In the genomic region with DNA sequence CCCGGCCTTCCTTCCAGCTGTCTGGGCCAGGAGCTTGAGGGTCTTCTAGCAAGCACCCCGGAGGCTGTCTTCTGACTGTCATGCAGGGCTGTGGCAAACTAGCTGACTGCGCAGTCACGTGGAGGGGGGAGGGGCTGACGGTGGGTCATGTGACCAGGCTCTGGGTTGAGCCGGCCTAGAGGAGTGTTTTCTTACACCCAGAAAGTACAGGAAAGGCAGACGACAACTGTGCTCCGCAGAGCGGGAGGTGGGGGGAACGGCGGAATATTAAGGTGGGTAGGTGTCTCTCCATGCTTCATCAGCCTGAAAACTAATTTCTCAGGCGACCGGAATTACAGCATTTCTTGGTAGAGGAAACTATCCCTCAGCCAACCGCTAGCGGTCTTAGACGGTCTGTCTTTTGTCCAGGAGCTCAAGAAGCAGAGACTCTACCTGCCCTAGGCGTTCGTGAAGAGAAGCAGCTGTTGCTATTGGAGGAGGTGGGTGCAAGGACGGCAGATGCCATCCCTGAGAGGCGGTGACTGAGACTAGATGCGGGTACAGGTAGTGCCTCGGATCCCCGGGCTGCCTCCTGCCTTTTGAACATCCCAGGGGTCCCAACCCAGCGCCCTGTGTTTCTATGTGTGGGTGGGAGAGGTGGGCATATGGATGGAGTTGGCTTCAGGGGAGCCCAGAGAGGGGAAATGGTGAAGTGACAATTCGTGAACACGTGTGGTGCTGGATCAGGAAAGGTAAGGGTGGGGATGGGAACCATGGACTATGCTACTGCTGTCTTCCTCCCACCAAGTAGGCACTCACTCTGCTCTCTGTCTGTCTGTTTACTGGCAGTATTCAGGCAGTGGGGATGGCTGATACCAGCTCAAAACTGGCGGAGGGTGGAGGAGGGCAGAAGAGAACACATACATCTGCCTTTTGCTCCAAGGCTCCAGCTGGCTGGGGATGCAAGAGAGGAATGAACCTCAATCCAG, we compare ENCODE assay signal across 8 cellular contexts. TPM values are rescaled to one million over a fixed set of nuclear protein-coding genes. Genes with fewer than 3 reads are reported as not detected.
DNase-seq lines count a peak whose midpoint lies in the region; ATAC-seq and TF ChIP-seq lines count a peak whose summit lies in the region.

No MANE protein-coding gene starts in this region.

- H3K27me3 ChIP-seq in CD8-positive, alpha-beta memory T cell (ENCODE audit: insufficient read depth, low read length, poor library complexity, severe bottlenecking) = no peaks in the 10 kb centered on the region
- no peaks in the 10 kb centered on the region for H3K27me3 ChIP-seq in HUES64 (ENCODE audit: insufficient read depth, low read length)
- H3K27me3 ChIP-seq in adipocyte (replicated peaks; ENCODE audit: control insufficient read depth, insufficient read depth, low read length) = no peaks in the 10 kb centered on the region
- no peaks in the 10 kb centered on the region for H3K27me3 ChIP-seq in right atrium auricular region
- H3K27me3 ChIP-seq in prostate gland (replicated peaks; ENCODE audit: insufficient read depth) = no peaks in the 10 kb centered on the region
- H3K27me3 ChIP-seq in upper lobe of right lung = no peaks in the 10 kb centered on the region

- no peaks in the 10 kb centered on the region for H3K36me3 ChIP-seq in CD8-positive, alpha-beta memory T cell (ENCODE audit: insufficient read depth, low read length)
- H3K36me3 ChIP-seq in HUES64 (ENCODE audit: insufficient read depth, low read length) (no peaks in the 10 kb centered on the region), SK-N-MC (ENCODE audit: insufficient read depth, low read length) (no peaks in the 10 kb centered on the region), adipocyte (ENCODE audit: control insufficient read depth, insufficient read depth, low read length, severe bottlenecking) (no peaks in the 10 kb centered on the region), right atrium auricular region (no peaks in the 10 kb centered on the region), prostate gland (no peaks in the 10 kb centered on the region), upper lobe of right lung (no peaks in the 10 kb centered on the region)

- peaks cover 0 to 1% (median 0%) of the 10 kb centered on the region in 5 donors for H3K9me3 Mint-ChIP-seq in CD8-positive, alpha-beta memory T cell

- peaks cover 3 to 17% (median 7%) of the 10 kb centered on the region in 3 donors for H3K36me3 Mint-ChIP-seq in CD8-positive, alpha-beta memory T cell

- intact Hi-C loops in prostate gland (cut with DNase I) = no loop called here
- intact Hi-C loops in upper lobe of right lung (cut with DNase I) = no loop called here

- peak overlapping the region; percentile 83 to 93 (median 88) for H3K4me3 Mint-ChIP-seq in CD8-positive, alpha-beta memory T cell

- H3K9me3 ChIP-seq in CD8-positive, alpha-beta memory T cell (ENCODE audit: low read length) = no peaks in the 10 kb centered on the region
- H3K9me3 ChIP-seq in HUES64 (ENCODE audit: insufficient read depth, low read depth, low read length) (no peaks in the 10 kb centered on the region), SK-N-MC (ENCODE audit: low read depth, low read length) (no peaks in the 10 kb centered on the region), adipocyte (ENCODE audit: control insufficient read depth, low read length) (peaks cover 1% of the 10 kb centered on the region), right atrium auricular region (peaks cover 0 to 12% of the 10 kb centered on the region in 2 donors), prostate gland (no peaks in the 10 kb centered on the region), upper lobe of right lung (no peaks in the 10 kb centered on the region)

- POLR2A ChIA-PET in CD8-positive, alpha-beta memory T cell (lab: Charles Lee) = interaction anchor here (0.6 kb wide), 1 partner anchor 8 kb away, joined by 3 read pairs; the partner anchor contains the start of gene GPRASP1

- H3K27me3 Mint-ChIP-seq in CD8-positive, alpha-beta memory T cell = peaks cover 0 to 1% of the 10 kb centered on the region in 2 donors

- peak overlapping the region; percentile 62 for H3K4me3 ChIP-seq in CD8-positive, alpha-beta memory T cell (ENCODE audit: low read length)
- H3K4me3 ChIP-seq in HUES64 (ENCODE audit: low read length) = peak overlapping the region; percentile 71
- H3K4me3 ChIP-seq in SK-N-MC = peak overlapping the region; percentile 64
- H3K4me3 ChIP-seq in adipocyte (ENCODE audit: low read length) = peak overlapping the region; percentile 80
- H3K4me3 ChIP-seq in right atrium auricular region = peak overlapping the region; percentile 39 to 45
- peak overlapping the region; percentile 16 to 26 for H3K4me3 ChIP-seq in prostate gland
- H3K4me3 ChIP-seq in upper lobe of right lung = peak overlapping the region; percentile 52

- WGBS in HUES64 = 10% methylated on average over 26 of the region's 27 CpGs
- 27% methylated on average over 6 of the region's 27 CpGs for WGBS in prostate gland

- peak overlapping the region; percentile 65 for H3K9ac ChIP-seq in HUES64 (ENCODE audit: low read depth, low read length)
- H3K9ac ChIP-seq in SK-N-MC (ENCODE audit: insufficient read length) = peak overlapping the region; percentile 66
- H3K9ac ChIP-seq in adipocyte (ENCODE audit: low read length) = peak overlapping the region; percentile 78

- peak overlapping the region; percentile 74 to 98 (median 90) for H3K27ac Mint-ChIP-seq in CD8-positive, alpha-beta memory T cell

- no peak overlapping the region for H3K27ac ChIP-seq in CD8-positive, alpha-beta memory T cell (ENCODE audit: low read depth, low read length)
- no peak overlapping the region for H3K27ac ChIP-seq in HUES64 (ENCODE audit: low read depth, low read length)
- no peak overlapping the region for H3K27ac ChIP-seq in SK-N-MC
- peak overlapping the region; percentile 62 to 65 for H3K27ac ChIP-seq in right atrium auricular region
- H3K27ac ChIP-seq in prostate gland = peak overlapping the region; percentile 49 to 55
- peak overlapping the region; percentile 63 for H3K27ac ChIP-seq in upper lobe of right lung

- TF ChIP-seq CTCF in right atrium auricular region (IDR thresholded peaks at IDR 0.05) (no peak), prostate gland (IDR thresholded peaks at IDR 0.05) (peak in 1 of 4 experiments; percentile 15), upper lobe of right lung (IDR thresholded peaks at IDR 0.05) (peak; percentile 9)

- H3K4me1 ChIP-seq in CD8-positive, alpha-beta memory T cell (ENCODE audit: insufficient read depth, low read length) = no peaks in the 10 kb centered on the region
- H3K4me1 ChIP-seq in HUES64 (ENCODE audit: insufficient read depth, low read length) (no peaks in the 10 kb centered on the region), adipocyte (ENCODE audit: control insufficient read depth, insufficient read depth, low read length) (peaks cover 19% of the 10 kb centered on the region), right atrium auricular region (peaks cover 0 to 7% of the 10 kb centered on the region in 2 donors), prostate gland (replicated peaks) (no peaks in the 10 kb centered on the region), upper lobe of right lung (no peaks in the 10 kb centered on the region)

- ATAC-seq in GM21390 (IDR thresholded peaks at IDR 0.05; ENCODE audit: unreplicated experiment) (peak; percentile 100), upper lobe of right lung (peak; percentile 99)

- H3K4me1 Mint-ChIP-seq in CD8-positive, alpha-beta memory T cell = peaks cover 16 to 49% (median 37%) of the 10 kb centered on the region in 3 donors

- CTCF ChIA-PET in CD8-positive, alpha-beta memory T cell (lab: Charles Lee) = no interaction called here

- TF ChIP-seq POLR2A in prostate gland (IDR thresholded peaks at IDR 0.05) = peak; percentile 39

- DNase-seq in CD8-positive, alpha-beta memory T cell = peak; percentile 71 to 86 (median 73)
- DNase-seq in SK-N-MC (ENCODE audit: low read depth, low spot score) = peak; percentile 10
- peak; percentile 81 for DNase-seq in adipocyte (ENCODE audit: low read depth)
- peak; percentile 92 for DNase-seq in right atrium auricular region (ENCODE audit: low spot score)
- DNase-seq in prostate gland (ENCODE audit: low spot score) = peak; percentile 73
- DNase-seq in upper lobe of right lung = peak; percentile 91

RNA-seq across cellular contexts. Expression of gene GPRASP1, which starts 8.8 kb away (rescaled TPM):
- 1 to 10 TPM; 3.4 to 4.2 TPM for total RNA-seq in CD8-positive, alpha-beta memory T cell
- polyA plus RNA-seq in CD8-positive, alpha-beta memory T cell = 5.2 TPM
- 1.0 TPM for polyA plus RNA-seq in HUES64 (2013, experiment 1 of 2)
- 1.2 TPM for polyA plus RNA-seq in HUES64 (2013, experiment 2 of 2)
- 10 to 100 TPM; 11.4 to 18.6 TPM for total RNA-seq in right atrium auricular region
- 10 to 100 TPM in 1 of 2 donors, 1 to 10 TPM in 1; 8.9 to 15.8 TPM for total RNA-seq in prostate gland
- 5.5 TPM for total RNA-seq in upper lobe of right lung

RNA-seq across cellular contexts. Expression of gene GPRASP2, which starts 52.2 kb away (rescaled TPM):
- total RNA-seq in CD8-positive, alpha-beta memory T cell = under 1 TPM; 0.37 to 0.47 TPM
- polyA plus RNA-seq in CD8-positive, alpha-beta memory T cell = 1.0 TPM
- 10.3 TPM for polyA plus RNA-seq in HUES64 (2013, experiment 1 of 2)
- 13.1 TPM for polyA plus RNA-seq in HUES64 (2013, experiment 2 of 2)
- total RNA-seq in right atrium auricular region = 10 to 100 TPM; 14.8 to 21.9 TPM
- 10 to 100 TPM; 14.1 to 15.8 TPM for total RNA-seq in prostate gland
- 8.0 TPM for total RNA-seq in upper lobe of right lung

Comparison
In these comparisons a context has a peak if more than half of its experiments do, and no peak if none do; other contexts are left out.
1. DNase-seq: peak in every context shown above with its lines; median percentile 92 in right atrium auricular region; 91 in upper lobe of right lung; 81 in adipocyte; 73 in CD8-positive, alpha-beta memory T cell; 73 in prostate gland; 10 in SK-N-MC.
2. H3K27ac ChIP-seq: peak in right atrium auricular region (2 of 2), prostate gland (2 of 2) and upper lobe of right lung (single experiment); none in CD8-positive, alpha-beta memory T cell (single experiment), HUES64 (single experiment) and SK-N-MC (single experiment).
3. H3K4me3 ChIP-seq: peak in every context shown above with its lines; median percentile 80 in adipocyte; 71 in HUES64; 64 in SK-N-MC; 62 in CD8-positive, alpha-beta memory T cell; 52 in upper lobe of right lung; 42 in right atrium auricular region; 21 in prostate gland.
4. Peak in every context shown above with its lines, with median percentiles within 50 percentile points of each other: H3K9ac ChIP-seq.